Comparison of ENCODE assay signal across 1 cellular context in genomic region chr18:59220164-59220783, GRCh38.
TF ChIP-seq lines count a peak whose summit lies in the region.

No MANE protein-coding gene starts in this region.

TF ChIP-seq in HepG2, 621 proteins besides CTCF, POLR2A, EP300 and RAD21:
- 0 out of 2 replicates have a peak, but pooled peaks have one; percentile 65 for TF ChIP-seq EZH2 (conservative IDR thresholded peaks at IDR 0.05; ENCODE audit: low read depth, low read length)
- TF ChIP-seq ZNF230 (CRISPR knock-in tag; IDR thresholded peaks at IDR 0.05): no peak
